In the genomic region with DNA sequence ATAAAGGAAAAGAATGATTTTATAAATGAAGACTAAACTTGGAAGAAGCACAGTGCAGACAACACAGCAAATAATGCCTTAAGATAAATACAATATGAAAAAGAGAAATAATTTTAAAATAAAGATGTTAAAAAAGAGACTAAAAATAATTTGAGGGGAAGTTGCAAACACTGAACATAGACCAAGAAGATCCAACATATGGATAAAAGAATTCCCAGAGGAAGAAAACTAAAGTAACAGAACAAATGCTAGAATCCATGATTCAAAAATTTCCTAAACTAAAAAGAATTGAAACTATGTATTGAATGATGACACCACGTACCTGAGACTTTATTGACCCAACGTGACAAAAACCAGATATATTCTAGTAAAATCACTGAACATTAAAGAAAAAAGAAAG, we compare ENCODE assay signal across 1 cellular context.
"Had no signal": no experiment of that assay in that cellular context is flagged by ENCODE, and none has a peak within 500 bp of the region (broad histone marks: within the 10 kb centered on the region; RNA-seq: fewer than 3 reads in every experiment).

No MANE protein-coding gene starts in this region.

- H3K4me3 ChIP-seq: GM12878 had no signal

- ATAC-seq: GM12878 had no signal
